19 cellular contexts compared by ENCODE assay signal in genomic region chr5:89064054-89064453, GRCh38.
A peak's percentile ranks its signal among the peaks of the same experiment; 100 is the strongest.
DNase-seq lines count a peak whose midpoint lies in the region; ATAC-seq, FAIRE-seq and TF ChIP-seq lines count a peak whose summit lies in the region.
"Had no signal": no experiment of that assay in that cellular context is flagged by ENCODE, and none has a peak within 500 bp of the region (broad histone marks: within the 10 kb centered on the region; RNA-seq: fewer than 3 reads in every experiment).

No MANE protein-coding gene starts in this region.

- peak; percentile 45 for ATAC-seq in GM19438 (IDR thresholded peaks at IDR 0.05; ENCODE audit: low read depth, unreplicated experiment)
- ATAC-seq in HG02938 (IDR thresholded peaks at IDR 0.05; ENCODE audit: unreplicated experiment): peak; percentile 85
- ATAC-seq in right lobe of liver: no peak
- ATAC-seq: CD8-positive, alpha-beta T cell; effector memory CD8-positive, alpha-beta T cell; foreskin keratinocyte; HCT116 had no signal

- CTCF ChIA-PET in activated CD4-positive, alpha-beta T cell treated with anti-CD3 and anti-CD28 coated beads, Interleukin-2, amount 10 ng/mL, durations not matched to agents 7 days and 5 days (lab: Charles Lee): no interaction called here

- WGBS in right lobe of liver (ENCODE audit: insufficient coverage, low coverage, low lambda C conversion rate, missing lambda C conversion rate): 56% methylated on average over 1 of the region's 1 CpG

- H3K4me1 ChIP-seq in left ventricle myocardium inferior: peaks cover 7% of the 10 kb centered on the region
- no peaks in the 10 kb centered on the region for H3K4me1 ChIP-seq in right lobe of liver
- H3K4me1 ChIP-seq: foreskin keratinocyte, tibial artery had no signal

- H3K4me3 ChIP-seq in left ventricle myocardium inferior (no peak overlapping the region), right lobe of liver (no peak overlapping the region)
- H3K4me3 ChIP-seq: MG63, SK-N-MC, tibial artery had no signal

- no peaks in the 10 kb centered on the region for H3K4me1 Mint-ChIP-seq in activated CD4-positive, alpha-beta T cell treated with anti-CD3 and anti-CD28 coated beads, Interleukin-2, amount 10 ng/mL, durations not matched to agents 7 days and 5 days
- H3K4me1 Mint-ChIP-seq: activated naive CD4-positive, alpha-beta T cell treated with anti-CD3 and anti-CD28 coated beads, Interleukin-2, amount 50 U/mL, for 24 hours had no signal

- H3K27ac ChIP-seq in left ventricle myocardium inferior (replicated peaks) (no peak overlapping the region), right lobe of liver (no peak overlapping the region)
- H3K27ac ChIP-seq: foreskin keratinocyte, SK-N-MC, tibial artery had no signal

- POLR2A ChIA-PET in activated CD4-positive, alpha-beta T cell treated with anti-CD3 and anti-CD28 coated beads, Interleukin-2, amount 10 ng/mL, durations not matched to agents 7 days and 5 days (lab: Charles Lee): no interaction called here

- H3K36me3 Mint-ChIP-seq in activated CD4-positive, alpha-beta T cell treated with anti-CD3 and anti-CD28 coated beads, Interleukin-2, amount 10 ng/mL, durations not matched to agents 7 days and 5 days (ENCODE audit: low read depth): no peaks in the 10 kb centered on the region
- H3K36me3 Mint-ChIP-seq: activated naive CD4-positive, alpha-beta T cell treated with anti-CD3 and anti-CD28 coated beads, Interleukin-2, amount 50 U/mL, for 24 hours; CD8-positive, alpha-beta T cell had no signal

- no peaks in the 10 kb centered on the region for H3K9me3 Mint-ChIP-seq in activated CD4-positive, alpha-beta T cell treated with anti-CD3 and anti-CD28 coated beads, Interleukin-2, amount 10 ng/mL, durations not matched to agents 7 days and 5 days
- H3K9me3 Mint-ChIP-seq: activated naive CD4-positive, alpha-beta T cell treated with anti-CD3 and anti-CD28 coated beads, Interleukin-2, amount 50 U/mL, for 24 hours; CD8-positive, alpha-beta T cell; effector memory CD8-positive, alpha-beta T cell had no signal

- FAIRE-seq in D721Med (lab: Jason Lieb, UNC): peak; percentile 70
- FAIRE-seq: A204.1, bronchial epithelial cell had no signal

- no peak for TF ChIP-seq POLR2A in right lobe of liver (IDR thresholded peaks at IDR 0.05)

- DNase-seq in D721Med (ENCODE audit: insufficient read length, low spot score) (no peak), MV-4-11 (lab: John Stamatoyannopoulos, UW) (peak; percentile 4), left ventricle myocardium inferior (no peak), right lobe of liver (no peak)
- DNase-seq in stimulated activated CD4-positive, alpha-beta T cell treated with anti-CD3 and anti-CD28 coated beads, Interleukin-1b, Interleukin-23, amount 100 ng/mL, for 48 hours: no peak
- no peak for DNase-seq in activated CD4-positive, alpha-beta T cell treated with anti-CD3 and anti-CD28 coated beads, Interleukin-2, amount 10 ng/mL, durations not matched to agents 7 days and 5 days
- DNase-seq: CD8-positive, alpha-beta T cell; effector memory CD8-positive, alpha-beta T cell; foreskin keratinocyte; MG63; stimulated activated CD4-positive, alpha-beta T cell treated with anti-CD3 and anti-CD28 coated beads, Interleukin-15, amount 100 ng/mL, for 24 hours; tibial artery had no signal

- no peak overlapping the region for H3K27ac Mint-ChIP-seq in activated CD4-positive, alpha-beta T cell treated with anti-CD3 and anti-CD28 coated beads, Interleukin-2, amount 10 ng/mL, durations not matched to agents 7 days and 5 days
- H3K27ac Mint-ChIP-seq: activated naive CD4-positive, alpha-beta T cell treated with anti-CD3 and anti-CD28 coated beads, Interleukin-2, amount 50 U/mL, for 24 hours; CD8-positive, alpha-beta T cell; effector memory CD8-positive, alpha-beta T cell had no signal

- no peak overlapping the region for H3K4me3 Mint-ChIP-seq in activated CD4-positive, alpha-beta T cell treated with anti-CD3 and anti-CD28 coated beads, Interleukin-2, amount 10 ng/mL, durations not matched to agents 7 days and 5 days
- H3K4me3 Mint-ChIP-seq: activated naive CD4-positive, alpha-beta T cell treated with anti-CD3 and anti-CD28 coated beads, Interleukin-2, amount 50 U/mL, for 24 hours; CD8-positive, alpha-beta T cell; effector memory CD8-positive, alpha-beta T cell had no signal

- no peak for TF ChIP-seq CTCF in D721Med (IDR thresholded peaks at IDR 0.05; ENCODE audit: insufficient read depth, missing control alignments)
- no peak for TF ChIP-seq CTCF in left ventricle myocardium inferior (IDR thresholded peaks at IDR 0.05; ENCODE audit: borderline replicate concordance)
- TF ChIP-seq CTCF in right lobe of liver (IDR thresholded peaks at IDR 0.05): no peak

- no peaks in the 10 kb centered on the region for H3K36me3 ChIP-seq in left ventricle myocardium inferior
- no peaks in the 10 kb centered on the region for H3K36me3 ChIP-seq in right lobe of liver
- H3K36me3 ChIP-seq: MG63, tibial artery had no signal

- no peaks in the 10 kb centered on the region for H3K27me3 Mint-ChIP-seq in activated CD4-positive, alpha-beta T cell treated with anti-CD3 and anti-CD28 coated beads, Interleukin-2, amount 10 ng/mL, durations not matched to agents 7 days and 5 days
- H3K27me3 Mint-ChIP-seq: activated naive CD4-positive, alpha-beta T cell treated with anti-CD3 and anti-CD28 coated beads, Interleukin-2, amount 50 U/mL, for 24 hours; effector memory CD8-positive, alpha-beta T cell had no signal

- H3K9me3 ChIP-seq in left ventricle myocardium inferior (replicated peaks): no peaks in the 10 kb centered on the region
- H3K9me3 ChIP-seq in right lobe of liver: no peaks in the 10 kb centered on the region
- H3K9me3 ChIP-seq: MG63, tibial artery had no signal

- H3K27me3 ChIP-seq in left ventricle myocardium inferior (ENCODE audit: low read depth) (no peaks in the 10 kb centered on the region), right lobe of liver (no peaks in the 10 kb centered on the region)
- H3K27me3 ChIP-seq: foreskin keratinocyte, MG63, tibial artery had no signal

- intact Hi-C loops in left ventricle myocardium inferior (cut with micrococcal nuclease) (no loop called here), right lobe of liver (cut with DNase I) (no loop called here)

Comparison
In these comparisons a context has a peak if more than half of its experiments do, and no peak if none do; other contexts are left out.
1. ATAC-seq: peak in GM19438 (single experiment) and HG02938 (single experiment); none in right lobe of liver (0 of 4).